In genomic region chr1:65527211-65527610, GRCh38 we compare ENCODE assay signal across 1 cellular context.
A peak's percentile ranks its signal among the peaks of the same experiment; 100 is the strongest.
TF ChIP-seq lines count a peak whose summit lies in the region.

No MANE protein-coding gene starts in this region.

TF ChIP-seq in HEK293, 187 proteins besides CTCF, POLR2A, EP300 and RAD21 (continued from another document):
- TF ChIP-seq, protein P1, sequence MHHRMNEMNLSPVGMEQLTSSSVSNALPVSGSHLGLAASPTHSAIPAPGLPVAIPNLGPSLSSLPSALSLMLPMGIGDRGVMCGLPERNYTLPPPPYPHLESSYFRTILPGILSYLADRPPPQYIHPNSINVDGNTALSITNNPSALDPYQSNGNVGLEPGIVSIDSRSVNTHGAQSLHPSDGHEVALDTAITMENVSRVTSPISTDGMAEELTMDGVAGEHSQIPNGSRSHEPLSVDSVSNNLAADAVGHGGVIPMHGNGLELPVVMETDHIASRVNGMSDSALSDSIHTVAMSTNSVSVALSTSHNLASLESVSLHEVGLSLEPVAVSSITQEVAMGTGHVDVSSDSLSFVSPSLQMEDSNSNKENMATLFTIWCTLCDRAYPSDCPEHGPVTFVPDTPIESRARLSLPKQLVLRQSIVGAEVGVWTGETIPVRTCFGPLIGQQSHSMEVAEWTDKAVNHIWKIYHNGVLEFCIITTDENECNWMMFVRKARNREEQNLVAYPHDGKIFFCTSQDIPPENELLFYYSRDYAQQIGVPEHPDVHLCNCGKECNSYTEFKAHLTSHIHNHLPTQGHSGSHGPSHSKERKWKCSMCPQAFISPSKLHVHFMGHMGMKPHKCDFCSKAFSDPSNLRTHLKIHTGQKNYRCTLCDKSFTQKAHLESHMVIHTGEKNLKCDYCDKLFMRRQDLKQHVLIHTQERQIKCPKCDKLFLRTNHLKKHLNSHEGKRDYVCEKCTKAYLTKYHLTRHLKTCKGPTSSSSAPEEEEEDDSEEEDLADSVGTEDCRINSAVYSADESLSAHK (tag by site-specific recombination; IDR thresholded peaks at IDR 0.05): peak; percentile 91
- TF ChIP-seq ZNF140 (tag by site-specific recombination; IDR thresholded peaks at IDR 0.05) (no peak), ZNF610 (tag by site-specific recombination; IDR thresholded peaks at IDR 0.05; ENCODE audit: borderline replicate concordance) (no peak), ZNF184 (tag by site-specific recombination; IDR thresholded peaks at IDR 0.05) (0 out of 2 replicates have a peak, but pooled peaks have one; percentile 9), ZNF280C (tag by site-specific recombination; IDR thresholded peaks at IDR 0.05) (no peak), ZNF112 (tag by site-specific recombination; IDR thresholded peaks at IDR 0.05) (no peak), ZBTB17 (tag by site-specific recombination; IDR thresholded peaks at IDR 0.05) (peak; percentile 18; the same call in 1 of the 2 replicates), ZNF449 (tag by site-specific recombination; IDR thresholded peaks at IDR 0.05) (0 out of 2 replicates have a peak, but pooled peaks have one; percentile 16), SETDB1 (IDR thresholded peaks at IDR 0.05; ENCODE audit: insufficient read length, low read length) (no peak), ZNF24 (tag by site-specific recombination; IDR thresholded peaks at IDR 0.05) (peak; percentile 76), SP7 (tag by site-specific recombination; IDR thresholded peaks at IDR 0.05) (peak; percentile 69; the same call in 1 of the 2 replicates), OSR2 (tag by site-specific recombination; IDR thresholded peaks at IDR 0.05) (peak; percentile 96), ZNF10 (tag by site-specific recombination; IDR thresholded peaks at IDR 0.05) (no peak), IKZF3 (tag by site-specific recombination; IDR thresholded peaks at IDR 0.05) (peak; percentile 90), ZBTB21 (tag by site-specific recombination; IDR thresholded peaks at IDR 0.05) (no peak), ZNF146 (tag by site-specific recombination; IDR thresholded peaks at IDR 0.05) (no peak), ZNF843 (tag by site-specific recombination; IDR thresholded peaks at IDR 0.05) (peak; percentile 92), BCL11A (tag by site-specific recombination; IDR thresholded peaks at IDR 0.05; ENCODE audit: low read depth) (peak; percentile 92), ZNF677 (tag by site-specific recombination; IDR thresholded peaks at IDR 0.05) (no peak), OVOL3 (tag by site-specific recombination; IDR thresholded peaks at IDR 0.05) (peak; percentile 79; the same call in 1 of the 2 replicates), ZNF513 (tag by site-specific recombination; IDR thresholded peaks at IDR 0.05) (no peak), ZNF501 (tag by site-specific recombination; IDR thresholded peaks at IDR 0.05) (peak; percentile 61; the same call in 1 of the 2 replicates), ZNF664 (tag by site-specific recombination; IDR thresholded peaks at IDR 0.05) (peak; percentile 73; the same call in 1 of the 2 replicates), ZBTB44 (tag by site-specific recombination; IDR thresholded peaks at IDR 0.05) (peak; percentile 89), ZNF580 (tag by site-specific recombination; IDR thresholded peaks at IDR 0.05) (0 out of 2 replicates have a peak, but pooled peaks have one; percentile 48), BCL6B (tag by site-specific recombination; IDR thresholded peaks at IDR 0.05) (peak; percentile 26; the same call in 1 of the 2 replicates), PRDM1 (tag by site-specific recombination; IDR thresholded peaks at IDR 0.05) (0 out of 2 replicates have a peak, but pooled peaks have one; percentile 42), ZNF211 (tag by site-specific recombination; IDR thresholded peaks at IDR 0.05; ENCODE audit: low read depth) (no peak), ZNF791 (tag by site-specific recombination; IDR thresholded peaks at IDR 0.05) (no peak), ZSCAN30 (tag by site-specific recombination; IDR thresholded peaks at IDR 0.05) (peak; percentile 52; the same call in 1 of the 2 replicates), ZNF558 (tag by site-specific recombination; IDR thresholded peaks at IDR 0.05) (0 out of 2 replicates have a peak, but pooled peaks have one; percentile 16), ZXDB (tag by site-specific recombination; IDR thresholded peaks at IDR 0.05) (peak; percentile 76), ZNF629 (tag by site-specific recombination; IDR thresholded peaks at IDR 0.05) (peak; percentile 66), ZNF792 (tag by site-specific recombination; IDR thresholded peaks at IDR 0.05) (no peak), ZNF2 (tag by site-specific recombination; IDR thresholded peaks at IDR 0.05) (peak; percentile 45; the same call in 1 of the 2 replicates)
- TF ChIP-seq, protein P2, sequence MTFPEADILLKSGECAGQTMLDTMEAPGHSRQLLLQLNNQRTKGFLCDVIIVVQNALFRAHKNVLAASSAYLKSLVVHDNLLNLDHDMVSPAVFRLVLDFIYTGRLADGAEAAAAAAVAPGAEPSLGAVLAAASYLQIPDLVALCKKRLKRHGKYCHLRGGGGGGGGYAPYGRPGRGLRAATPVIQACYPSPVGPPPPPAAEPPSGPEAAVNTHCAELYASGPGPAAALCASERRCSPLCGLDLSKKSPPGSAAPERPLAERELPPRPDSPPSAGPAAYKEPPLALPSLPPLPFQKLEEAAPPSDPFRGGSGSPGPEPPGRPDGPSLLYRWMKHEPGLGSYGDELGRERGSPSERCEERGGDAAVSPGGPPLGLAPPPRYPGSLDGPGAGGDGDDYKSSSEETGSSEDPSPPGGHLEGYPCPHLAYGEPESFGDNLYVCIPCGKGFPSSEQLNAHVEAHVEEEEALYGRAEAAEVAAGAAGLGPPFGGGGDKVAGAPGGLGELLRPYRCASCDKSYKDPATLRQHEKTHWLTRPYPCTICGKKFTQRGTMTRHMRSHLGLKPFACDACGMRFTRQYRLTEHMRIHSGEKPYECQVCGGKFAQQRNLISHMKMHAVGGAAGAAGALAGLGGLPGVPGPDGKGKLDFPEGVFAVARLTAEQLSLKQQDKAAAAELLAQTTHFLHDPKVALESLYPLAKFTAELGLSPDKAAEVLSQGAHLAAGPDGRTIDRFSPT (tag by site-specific recombination; IDR thresholded peaks at IDR 0.05): peak; percentile 62; the same call in 1 of the 2 replicates
- TF ChIP-seq, protein P3, sequence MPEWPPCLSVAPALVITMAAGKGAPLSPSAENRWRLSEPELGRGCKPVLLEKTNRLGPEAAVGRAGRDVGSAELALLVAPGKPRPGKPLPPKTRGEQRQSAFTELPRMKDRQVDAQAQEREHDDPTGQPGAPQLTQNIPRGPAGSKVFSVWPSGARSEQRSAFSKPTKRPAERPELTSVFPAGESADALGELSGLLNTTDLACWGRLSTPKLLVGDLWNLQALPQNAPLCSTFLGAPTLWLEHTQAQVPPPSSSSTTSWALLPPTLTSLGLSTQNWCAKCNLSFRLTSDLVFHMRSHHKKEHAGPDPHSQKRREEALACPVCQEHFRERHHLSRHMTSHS (tag by site-specific recombination; IDR thresholded peaks at IDR 0.05): no peak
- TF ChIP-seq, protein P4, sequence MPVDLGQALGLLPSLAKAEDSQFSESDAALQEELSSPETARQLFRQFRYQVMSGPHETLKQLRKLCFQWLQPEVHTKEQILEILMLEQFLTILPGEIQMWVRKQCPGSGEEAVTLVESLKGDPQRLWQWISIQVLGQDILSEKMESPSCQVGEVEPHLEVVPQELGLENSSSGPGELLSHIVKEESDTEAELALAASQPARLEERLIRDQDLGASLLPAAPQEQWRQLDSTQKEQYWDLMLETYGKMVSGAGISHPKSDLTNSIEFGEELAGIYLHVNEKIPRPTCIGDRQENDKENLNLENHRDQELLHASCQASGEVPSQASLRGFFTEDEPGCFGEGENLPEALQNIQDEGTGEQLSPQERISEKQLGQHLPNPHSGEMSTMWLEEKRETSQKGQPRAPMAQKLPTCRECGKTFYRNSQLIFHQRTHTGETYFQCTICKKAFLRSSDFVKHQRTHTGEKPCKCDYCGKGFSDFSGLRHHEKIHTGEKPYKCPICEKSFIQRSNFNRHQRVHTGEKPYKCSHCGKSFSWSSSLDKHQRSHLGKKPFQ (tag by site-specific recombination; IDR thresholded peaks at IDR 0.05): peak; percentile 50; the same call in 1 of the 2 replicates
- TF ChIP-seq, protein P5, sequence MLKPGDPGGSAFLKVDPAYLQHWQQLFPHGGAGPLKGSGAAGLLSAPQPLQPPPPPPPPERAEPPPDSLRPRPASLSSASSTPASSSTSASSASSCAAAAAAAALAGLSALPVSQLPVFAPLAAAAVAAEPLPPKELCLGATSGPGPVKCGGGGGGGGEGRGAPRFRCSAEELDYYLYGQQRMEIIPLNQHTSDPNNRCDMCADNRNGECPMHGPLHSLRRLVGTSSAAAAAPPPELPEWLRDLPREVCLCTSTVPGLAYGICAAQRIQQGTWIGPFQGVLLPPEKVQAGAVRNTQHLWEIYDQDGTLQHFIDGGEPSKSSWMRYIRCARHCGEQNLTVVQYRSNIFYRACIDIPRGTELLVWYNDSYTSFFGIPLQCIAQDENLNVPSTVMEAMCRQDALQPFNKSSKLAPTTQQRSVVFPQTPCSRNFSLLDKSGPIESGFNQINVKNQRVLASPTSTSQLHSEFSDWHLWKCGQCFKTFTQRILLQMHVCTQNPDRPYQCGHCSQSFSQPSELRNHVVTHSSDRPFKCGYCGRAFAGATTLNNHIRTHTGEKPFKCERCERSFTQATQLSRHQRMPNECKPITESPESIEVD (tag by site-specific recombination; IDR thresholded peaks at IDR 0.05): peak; percentile 100
